Comparison of ENCODE assay signal across 1 cellular context in the genomic region with DNA sequence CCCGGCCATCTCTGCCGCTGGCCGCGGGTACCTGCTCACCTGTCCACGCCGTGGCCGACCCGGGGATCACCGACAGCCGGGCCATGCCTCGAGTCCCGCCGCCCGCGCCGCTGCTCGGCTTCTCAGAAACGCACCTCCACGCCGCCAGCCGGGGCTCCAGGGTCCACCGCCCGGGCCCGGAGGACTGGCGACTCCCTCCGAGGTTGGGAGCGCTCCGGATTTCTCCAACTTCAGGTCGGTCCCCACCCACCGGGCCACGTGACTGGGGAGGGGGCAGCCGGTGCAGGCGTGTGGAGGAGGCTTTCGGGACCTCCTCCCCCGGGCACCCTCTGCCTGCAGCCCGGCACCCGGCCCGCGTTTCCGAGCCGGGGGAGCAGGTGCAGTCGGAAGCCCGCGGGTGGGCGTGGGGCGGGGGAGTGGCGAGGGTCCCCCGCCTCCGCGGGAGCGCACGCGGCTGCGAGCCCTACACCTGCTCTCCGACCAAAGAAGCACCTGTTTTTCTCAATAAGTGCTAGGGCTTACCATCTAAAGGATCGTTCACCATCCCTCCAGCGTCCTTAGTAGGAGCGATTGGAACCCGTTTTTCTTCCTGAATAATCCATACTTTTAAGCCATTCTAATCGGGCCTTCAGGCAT.
TF ChIP-seq lines count a peak whose summit lies in the region.

No MANE protein-coding gene starts in this region.

TF ChIP-seq in GM12878, 131 proteins besides CTCF, POLR2A, EP300 and RAD21:
- TF ChIP-seq, protein P1, sequence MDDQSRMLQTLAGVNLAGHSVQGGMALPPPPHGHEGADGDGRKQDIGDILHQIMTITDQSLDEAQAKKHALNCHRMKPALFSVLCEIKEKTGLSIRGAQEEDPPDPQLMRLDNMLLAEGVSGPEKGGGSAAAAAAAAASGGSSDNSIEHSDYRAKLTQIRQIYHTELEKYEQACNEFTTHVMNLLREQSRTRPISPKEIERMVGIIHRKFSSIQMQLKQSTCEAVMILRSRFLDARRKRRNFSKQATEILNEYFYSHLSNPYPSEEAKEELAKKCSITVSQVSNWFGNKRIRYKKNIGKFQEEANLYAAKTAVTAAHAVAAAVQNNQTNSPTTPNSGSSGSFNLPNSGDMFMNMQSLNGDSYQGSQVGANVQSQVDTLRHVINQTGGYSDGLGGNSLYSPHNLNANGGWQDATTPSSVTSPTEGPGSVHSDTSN (IDR thresholded peaks at IDR 0.05; ENCODE audit: insufficient replicate concordance, low read depth, low read length) = no peak
- peak; percentile 48 for TF ChIP-seq USF1 (IDR thresholded peaks at IDR 0.05; ENCODE audit: borderline replicate concordance, extremely low read length, insufficient read depth, low read depth, low read length)
- TF ChIP-seq IKZF2 (IDR thresholded peaks at IDR 0.05) = no peak
- no peak for TF ChIP-seq FOS (IDR thresholded peaks at IDR 0.05; ENCODE audit: borderline replicate concordance, extremely low read depth, insufficient read length)
- peak; percentile 65 for TF ChIP-seq SUZ12 (IDR thresholded peaks at IDR 0.05; ENCODE audit: unreplicated experiment)
- TF ChIP-seq, protein P2, sequence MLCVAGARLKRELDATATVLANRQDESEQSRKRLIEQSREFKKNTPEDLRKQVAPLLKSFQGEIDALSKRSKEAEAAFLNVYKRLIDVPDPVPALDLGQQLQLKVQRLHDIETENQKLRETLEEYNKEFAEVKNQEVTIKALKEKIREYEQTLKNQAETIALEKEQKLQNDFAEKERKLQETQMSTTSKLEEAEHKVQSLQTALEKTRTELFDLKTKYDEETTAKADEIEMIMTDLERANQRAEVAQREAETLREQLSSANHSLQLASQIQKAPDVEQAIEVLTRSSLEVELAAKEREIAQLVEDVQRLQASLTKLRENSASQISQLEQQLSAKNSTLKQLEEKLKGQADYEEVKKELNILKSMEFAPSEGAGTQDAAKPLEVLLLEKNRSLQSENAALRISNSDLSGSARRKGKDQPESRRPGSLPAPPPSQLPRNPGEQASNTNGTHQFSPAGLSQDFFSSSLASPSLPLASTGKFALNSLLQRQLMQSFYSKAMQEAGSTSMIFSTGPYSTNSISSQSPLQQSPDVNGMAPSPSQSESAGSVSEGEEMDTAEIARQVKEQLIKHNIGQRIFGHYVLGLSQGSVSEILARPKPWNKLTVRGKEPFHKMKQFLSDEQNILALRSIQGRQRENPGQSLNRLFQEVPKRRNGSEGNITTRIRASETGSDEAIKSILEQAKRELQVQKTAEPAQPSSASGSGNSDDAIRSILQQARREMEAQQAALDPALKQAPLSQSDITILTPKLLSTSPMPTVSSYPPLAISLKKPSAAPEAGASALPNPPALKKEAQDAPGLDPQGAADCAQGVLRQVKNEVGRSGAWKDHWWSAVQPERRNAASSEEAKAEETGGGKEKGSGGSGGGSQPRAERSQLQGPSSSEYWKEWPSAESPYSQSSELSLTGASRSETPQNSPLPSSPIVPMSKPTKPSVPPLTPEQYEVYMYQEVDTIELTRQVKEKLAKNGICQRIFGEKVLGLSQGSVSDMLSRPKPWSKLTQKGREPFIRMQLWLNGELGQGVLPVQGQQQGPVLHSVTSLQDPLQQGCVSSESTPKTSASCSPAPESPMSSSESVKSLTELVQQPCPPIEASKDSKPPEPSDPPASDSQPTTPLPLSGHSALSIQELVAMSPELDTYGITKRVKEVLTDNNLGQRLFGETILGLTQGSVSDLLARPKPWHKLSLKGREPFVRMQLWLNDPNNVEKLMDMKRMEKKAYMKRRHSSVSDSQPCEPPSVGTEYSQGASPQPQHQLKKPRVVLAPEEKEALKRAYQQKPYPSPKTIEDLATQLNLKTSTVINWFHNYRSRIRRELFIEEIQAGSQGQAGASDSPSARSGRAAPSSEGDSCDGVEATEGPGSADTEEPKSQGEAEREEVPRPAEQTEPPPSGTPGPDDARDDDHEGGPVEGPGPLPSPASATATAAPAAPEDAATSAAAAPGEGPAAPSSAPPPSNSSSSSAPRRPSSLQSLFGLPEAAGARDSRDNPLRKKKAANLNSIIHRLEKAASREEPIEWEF (IDR thresholded peaks at IDR 0.05; ENCODE audit: insufficient replicate concordance, low read depth, low read length) = no peak
- no peak for TF ChIP-seq BCL11A (IDR thresholded peaks at IDR 0.05; ENCODE audit: low read depth, low read length)
TF ChIP-seq in GM12878: peak in this region for 2.
